ENCODE assay signal across 8 cellular contexts in genomic region chr2:9554841-9555337, GRCh38. TPM values are rescaled to one million over a fixed set of nuclear protein-coding genes. Genes with fewer than 3 reads are reported as not detected.
DNase-seq lines count a peak whose midpoint lies in the region; ATAC-seq, FAIRE-seq and TF ChIP-seq lines count a peak whose summit lies in the region.

No MANE protein-coding gene starts in this region.

- no peak for TF ChIP-seq RAD21 in SK-N-SH (IDR thresholded peaks at IDR 0.05; ENCODE audit: low read length)

- H3K36me3 ChIP-seq in HUES48 (ENCODE audit: control insufficient read depth, insufficient read depth, low read length) (peaks cover 5% of the 10 kb centered on the region; the same call in 1 of the 2 replicates), SK-N-SH (replicated peaks in 1 of 2; ENCODE audit: control insufficient read depth in 1 of 2, insufficient read depth in 2 of 2, low read length in 1 of 2) (peaks cover 2 to 3% of the 10 kb centered on the region in 2 experiments), breast epithelium (no peaks in the 10 kb centered on the region), kidney (ENCODE audit: control insufficient read depth in 1 of 2, insufficient read depth in 2 of 2, low read length in 2 of 2) (no peaks in the 10 kb centered on the region)

- WGBS in SK-N-SH (ENCODE audit: low lambda C conversion rate), result under 1% methylated on average over 11 of the region's 11 CpGs

- H3K4me2 ChIP-seq in SK-N-SH, result peak overlapping the region; percentile 90

- peaks cover 42% of the 10 kb centered on the region for H4K20me1 ChIP-seq in SK-N-SH (ENCODE audit: insufficient read depth)

- DNase-seq in CD1c-positive myeloid dendritic cell (ENCODE audit: extremely low spot score) (peak; percentile 90), SK-N-SH (peak; percentile 24), breast epithelium (ENCODE audit: low spot score in 2 of 2) (peak in 1 of 2 donors; percentile 74), kidney (no peak), GM12891 (ENCODE audit: insufficient read length, low spot score) (no peak)
- peak; percentile 7 to 24 for DNase-seq in stimulated activated CD4-positive, alpha-beta T cell treated with anti-CD3 and anti-CD28 coated beads, Interleukin-2, amount 100 ng/mL, for 48 hours

- H2AFZ ChIP-seq in SK-N-SH (ENCODE audit: low read depth), result peak overlapping the region; percentile 77

- H3K9me3 ChIP-seq in HUES48 (ENCODE audit: control insufficient read depth, insufficient read depth, low read length) (no peaks in the 10 kb centered on the region), SK-N-SH (no peaks in the 10 kb centered on the region), breast epithelium (no peaks in the 10 kb centered on the region), kidney (ENCODE audit: control insufficient read depth in 1 of 2, low read length in 2 of 2) (no peaks in the 10 kb centered on the region)

- ATAC-seq in HG03442 (IDR thresholded peaks at IDR 0.05; ENCODE audit: unreplicated experiment), result no peak

- TF ChIP-seq EP300 in SK-N-SH (IDR thresholded peaks at IDR 0.05; ENCODE audit: borderline replicate concordance in 1 of 2, low read depth in 1 of 2, low read length in 1 of 2), result no peak

- peak overlapping the region; percentile 98 for H3K4me3 ChIP-seq in HUES48 (ENCODE audit: low read depth, low read length)
- peak overlapping the region; percentile 96 to 97 for H3K4me3 ChIP-seq in SK-N-SH (ENCODE audit: low read depth in 2 of 2, low read length in 1 of 2)
- H3K4me3 ChIP-seq in breast epithelium, result peak overlapping the region; percentile 74 to 98 (median 88)
- peak overlapping the region; percentile 87 to 88 for H3K4me3 ChIP-seq in kidney (ENCODE audit: low read length in 2 of 2)

- no peak for FAIRE-seq in kidney (lab: Jason Lieb, UNC)
- no peak for FAIRE-seq in GM12891 (lab: Jason Lieb, UNC)

- no peak for TF ChIP-seq CTCF in SK-N-SH (IDR thresholded peaks at IDR 0.05)
- no peak for TF ChIP-seq CTCF in breast epithelium (IDR thresholded peaks at IDR 0.05)
- no peak for TF ChIP-seq CTCF in kidney (IDR thresholded peaks at IDR 0.05; ENCODE audit: borderline replicate concordance, extremely low read depth, insufficient read depth)

- H3K9me2 ChIP-seq in SK-N-SH, result no peaks in the 10 kb centered on the region

- H3K9ac ChIP-seq in HUES48 (ENCODE audit: low read depth, low read length) (peak overlapping the region; percentile 94), SK-N-SH (peak overlapping the region; percentile 94), kidney (ENCODE audit: low read length in 2 of 2) (peak overlapping the region; percentile 63 to 98)

- H3K27ac ChIP-seq in HUES48 (ENCODE audit: low read depth, low read length) (peak overlapping the region; percentile 100), SK-N-SH (ENCODE audit: low read depth in 2 of 2, low read length in 1 of 2) (peak overlapping the region; percentile 97 to 98), breast epithelium (peak overlapping the region; percentile 99 to 100), kidney (ENCODE audit: low read depth in 2 of 2, low read length in 2 of 2) (peak overlapping the region; percentile 91 to 97)

- peaks cover 81% of the 10 kb centered on the region for H3K79me2 ChIP-seq in SK-N-SH (ENCODE audit: insufficient read depth)

- POLR2A ChIA-PET in SK-N-SH (lab: Yijun Ruan, JAX), result interaction anchor here (0.5 to 3.4 kb wide), 12 partner anchors 10 to 1634 kb away, joined by 3 to 73 read pairs (median 4); partner anchors contain the start of genes TAF1B and YWHAQ

- peaks cover 41% of the 10 kb centered on the region for H3F3A ChIP-seq in SK-N-SH (replicated peaks; ENCODE audit: insufficient read depth)

- TF ChIP-seq POLR2A in breast epithelium (IDR thresholded peaks at IDR 0.05), result no peak
- no peak for TF ChIP-seq POLR2A in GM12891 (IDR thresholded peaks at IDR 0.05; ENCODE audit: low read depth, low read length)

- H3K27me3 ChIP-seq in HUES48 (ENCODE audit: control insufficient read depth, insufficient read depth, low read length) (no peaks in the 10 kb centered on the region), SK-N-SH (ENCODE audit: insufficient read depth) (no peaks in the 10 kb centered on the region), breast epithelium (no peaks in the 10 kb centered on the region)

- intact Hi-C loops in breast epithelium (cut with DNase I; ENCODE audit: low total_unique reads) (loop anchor here (10.0 kb wide), 2 partner anchors 80 to 490 kb away; partner anchors contain the start of genes KLF11 and YWHAQ), kidney (cut with DNase I) (no loop called here)

- CTCF ChIA-PET in SK-N-SH (lab: Yijun Ruan, JAX), result interaction anchor here (0.7 to 2.7 kb wide), 14 partner anchors 10 to 244 kb away, joined by 3 to 14 read pairs (median 4); partner anchors contain the start of genes IAH1 and YWHAQ

- H3K4me1 ChIP-seq in HUES48 (ENCODE audit: control insufficient read depth, insufficient read depth, low read length) (peaks cover 16% of the 10 kb centered on the region), SK-N-SH (ENCODE audit: control insufficient read depth in 1 of 2, insufficient read depth in 2 of 2, low read depth in 1 of 2, low read length in 1 of 2) (peaks cover 13 to 23% of the 10 kb centered on the region in 2 experiments; a peak in 3 of 4 replicates), breast epithelium (peaks cover 3 to 7% of the 10 kb centered on the region in 2 donors), kidney (ENCODE audit: control insufficient read depth in 1 of 2, insufficient read depth in 1 of 2, low read depth in 1 of 2, low read length in 2 of 2) (peaks cover 7% of the 10 kb centered on the region in 2 donors)

TF ChIP-seq in SK-N-SH, 30 proteins besides CTCF, POLR2A, EP300 and RAD21 (continues in another document):
- TF ChIP-seq MEF2A (IDR thresholded peaks at IDR 0.05; ENCODE audit: borderline replicate concordance, low read depth) (no peak), NRF1 (IDR thresholded peaks at IDR 0.05; ENCODE audit: low read depth, low read length) (no peak), ELF1 (IDR thresholded peaks at IDR 0.05) (no peak), SIN3A (IDR thresholded peaks at IDR 0.05; ENCODE audit: borderline replicate concordance, low read depth, low read length) (no peak), ZBTB33 (IDR thresholded peaks at IDR 0.05; ENCODE audit: borderline replicate concordance, low read depth) (no peak), POLR2AphosphoS5 (IDR thresholded peaks at IDR 0.05; ENCODE audit: low read depth, low read length) (peak; percentile 26; the same call in 1 of the 2 replicates), FOXJ3 (CRISPR knock-in tag; IDR thresholded peaks at IDR 0.05) (no peak)

TF ChIP-seq in GM12891, 5 proteins besides CTCF, POLR2A, EP300 and RAD21:
- TF ChIP-seq PAX5 (IDR thresholded peaks at IDR 0.05; ENCODE audit: insufficient read depth, low read length, severe bottlenecking), result no peak
- no peak for TF ChIP-seq POU2F2 (IDR thresholded peaks at IDR 0.05; ENCODE audit: low read depth, low read length)
- no peak; the same call in 1 of the 2 replicates for TF ChIP-seq POLR2AphosphoS5 (IDR thresholded peaks at IDR 0.05; ENCODE audit: low read depth, low read length)
- no peak for TF ChIP-seq SPI1 (IDR thresholded peaks at IDR 0.05; ENCODE audit: low read depth, low read length)

RNA-seq across cellular contexts. Expression of gene ADAM17, which starts 0.7 kb away (rescaled TPM):
- polyA plus RNA-seq in SK-N-SH (2012; rRNA removed) (12.8 and 17.1 TPM in 2 replicates), kidney (ENCODE audit: insufficient read depth, low read depth, low replicate concordance) (6.5 TPM)
- polyA plus RNA-seq in SK-N-SH (2012; cell fraction: cytosol; rRNA removed), result 17.5 and 19.7 TPM in 2 replicates
- polyA plus RNA-seq in SK-N-SH (2012; cell fraction: nucleus; rRNA removed), result 23.0 and 30.3 TPM in 2 replicates
- total RNA-seq in breast epithelium (10 to 100 TPM; 32.2 to 65.9 (median 48.8) TPM), kidney (29.9 TPM)
- 6.0 TPM for polyA plus RNA-seq in GM12891 (2012; ENCODE audit: low read depth, missing spikeins)

Comparison
In these comparisons a context has a peak if more than half of its experiments do, and no peak if none do; other contexts are left out.
1. DNase-seq: peak in CD1c-positive myeloid dendritic cell (single experiment), SK-N-SH (single experiment) and stimulated activated CD4-positive, alpha-beta T cell treated with anti-CD3 and anti-CD28 coated beads, Interleukin-2, amount 100 ng/mL, for 48 hours (2 of 2); none in kidney (single experiment) and GM12891 (single experiment).
2. Peak in every context shown above with its lines, with median percentiles within 50 percentile points of each other: H3K27ac ChIP-seq, H3K4me3 ChIP-seq and H3K9ac ChIP-seq.